1 cellular context compared by ENCODE assay signal in the genomic region with DNA sequence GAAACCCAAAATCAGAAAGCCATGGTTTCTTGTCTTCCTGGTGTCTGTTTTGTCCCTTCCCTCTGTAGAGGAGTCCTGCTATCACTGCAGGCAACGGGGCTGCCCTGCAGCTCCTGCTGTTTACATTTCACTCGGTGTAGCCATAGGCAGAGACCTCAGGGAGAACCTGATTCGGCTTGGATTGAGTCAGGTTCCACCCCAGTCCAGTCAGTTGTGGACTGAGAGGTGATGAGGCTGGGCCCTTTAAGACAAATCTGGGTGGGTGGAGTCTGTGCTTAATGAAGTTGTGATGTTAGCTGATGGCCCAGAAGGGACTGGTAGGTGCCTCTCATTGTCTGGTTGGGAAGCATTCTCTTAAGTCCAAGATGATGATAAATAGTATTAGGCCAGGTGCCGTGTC.
TF ChIP-seq lines count a peak whose summit lies in the region.

No MANE protein-coding gene starts in this region.

TF ChIP-seq in SK-N-SH treated with all-trans-retinoic acid at 6 μM for 48 hours, 23 proteins besides CTCF, POLR2A, EP300 and RAD21 (continued from another document):
- TF ChIP-seq, protein P1, sequence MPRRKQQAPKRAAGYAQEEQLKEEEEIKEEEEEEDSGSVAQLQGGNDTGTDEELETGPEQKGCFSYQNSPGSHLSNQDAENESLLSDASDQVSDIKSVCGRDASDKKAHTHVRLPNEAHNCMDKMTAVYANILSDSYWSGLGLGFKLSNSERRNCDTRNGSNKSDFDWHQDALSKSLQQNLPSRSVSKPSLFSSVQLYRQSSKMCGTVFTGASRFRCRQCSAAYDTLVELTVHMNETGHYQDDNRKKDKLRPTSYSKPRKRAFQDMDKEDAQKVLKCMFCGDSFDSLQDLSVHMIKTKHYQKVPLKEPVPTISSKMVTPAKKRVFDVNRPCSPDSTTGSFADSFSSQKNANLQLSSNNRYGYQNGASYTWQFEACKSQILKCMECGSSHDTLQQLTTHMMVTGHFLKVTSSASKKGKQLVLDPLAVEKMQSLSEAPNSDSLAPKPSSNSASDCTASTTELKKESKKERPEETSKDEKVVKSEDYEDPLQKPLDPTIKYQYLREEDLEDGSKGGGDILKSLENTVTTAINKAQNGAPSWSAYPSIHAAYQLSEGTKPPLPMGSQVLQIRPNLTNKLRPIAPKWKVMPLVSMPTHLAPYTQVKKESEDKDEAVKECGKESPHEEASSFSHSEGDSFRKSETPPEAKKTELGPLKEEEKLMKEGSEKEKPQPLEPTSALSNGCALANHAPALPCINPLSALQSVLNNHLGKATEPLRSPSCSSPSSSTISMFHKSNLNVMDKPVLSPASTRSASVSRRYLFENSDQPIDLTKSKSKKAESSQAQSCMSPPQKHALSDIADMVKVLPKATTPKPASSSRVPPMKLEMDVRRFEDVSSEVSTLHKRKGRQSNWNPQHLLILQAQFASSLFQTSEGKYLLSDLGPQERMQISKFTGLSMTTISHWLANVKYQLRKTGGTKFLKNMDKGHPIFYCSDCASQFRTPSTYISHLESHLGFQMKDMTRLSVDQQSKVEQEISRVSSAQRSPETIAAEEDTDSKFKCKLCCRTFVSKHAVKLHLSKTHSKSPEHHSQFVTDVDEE (CRISPR knock-in tag; IDR thresholded peaks at IDR 0.05) = no peak
- TF ChIP-seq ZFP3 (CRISPR knock-in tag; IDR thresholded peaks at IDR 0.05) (no peak), TCF4 (CRISPR knock-in tag; IDR thresholded peaks at IDR 0.05; ENCODE audit: borderline replicate concordance) (no peak), ESRRG (CRISPR knock-in tag; IDR thresholded peaks at IDR 0.05) (no peak), ZNF565 (CRISPR knock-in tag; conservative IDR thresholded peaks at IDR 0.05; ENCODE audit: low read depth) (no peak), SNAI2 (CRISPR knock-in tag; IDR thresholded peaks at IDR 0.05) (no peak)
